1 cellular context compared by ENCODE assay signal in genomic region chr9:137613738-137614523, GRCh38.
TF ChIP-seq lines count a peak whose summit lies in the region.

No MANE protein-coding gene starts in this region.

TF ChIP-seq in IMR-90, 13 proteins besides CTCF, POLR2A, EP300 and RAD21:
- TF ChIP-seq MAFK (IDR thresholded peaks at IDR 0.05; ENCODE audit: low read depth, low read length) (no peak), SMC3 (IDR thresholded peaks at IDR 0.05; ENCODE audit: low read depth, low read length) (no peak), MAZ (IDR thresholded peaks at IDR 0.05; ENCODE audit: borderline replicate concordance, low read depth, low read length) (no peak), MXI1 (IDR thresholded peaks at IDR 0.05; ENCODE audit: borderline replicate concordance, low read depth, low read length) (no peak), CEBPB (IDR thresholded peaks at IDR 0.05; ENCODE audit: low read depth, low read length) (no peak), ELK1 (IDR thresholded peaks at IDR 0.05; ENCODE audit: borderline replicate concordance, low read depth, low read length) (no peak), RFX5 (IDR thresholded peaks at IDR 0.05; ENCODE audit: low read depth, low read length) (no peak), NFE2L2 (IDR thresholded peaks at IDR 0.05; ENCODE audit: low read depth, low read length) (no peak)
